In genomic region chr5:156693113-156693512, GRCh38 we compare ENCODE assay signal across 19 cellular contexts.
"Had no signal": no experiment of that assay in that cellular context is flagged by ENCODE, and none has a peak within 500 bp of the region (broad histone marks: within the 10 kb centered on the region; RNA-seq: fewer than 3 reads in every experiment).

No MANE protein-coding gene starts in this region.

- H3K4me1 ChIP-seq: suprapubic skin, thyroid gland, upper lobe of right lung, vagina had no signal

- H3K9me3 Mint-ChIP-seq: nephron progenitor cell; stimulated activated effector memory CD8-positive, alpha-beta T cell treated with anti-CD3 and anti-CD28 coated beads, Interleukin-12 subunit alpha, Interleukin-12 subunit beta, amount 100 ng/mL, for 72 hours had no signal

- FAIRE-seq: small intestine had no signal

- ATAC-seq: gastroesophageal sphincter; left colon; naive thymus-derived CD4-positive, alpha-beta T cell; stimulated activated effector memory CD8-positive, alpha-beta T cell treated with anti-CD3 and anti-CD28 coated beads, Interleukin-12 subunit alpha, Interleukin-12 subunit beta, amount 100 ng/mL, for 72 hours; stimulated activated naive CD8-positive, alpha-beta T cell treated with anti-CD3 and anti-CD28 coated beads, Interleukin-15, Interleukin-2, amounts not matched to agents 100 U/mL and 50 U/mL, for 24 hours; upper lobe of right lung had no signal

- H3K36me3 ChIP-seq: esophagus muscularis mucosa, gastroesophageal sphincter, suprapubic skin, thyroid gland, upper lobe of right lung, vagina had no signal

- H3K27ac Mint-ChIP-seq: naive thymus-derived CD4-positive, alpha-beta T cell; nephron progenitor cell; stimulated activated effector memory CD8-positive, alpha-beta T cell treated with anti-CD3 and anti-CD28 coated beads, Interleukin-12 subunit alpha, Interleukin-12 subunit beta, amount 100 ng/mL, for 72 hours had no signal

- H3K27me3 ChIP-seq: esophagus muscularis mucosa, gastroesophageal sphincter, suprapubic skin, thyroid gland, upper lobe of right lung, vagina had no signal

- H3K27ac ChIP-seq: epithelial cell of prostate, esophagus muscularis mucosa, gastroesophageal sphincter, suprapubic skin, thyroid gland, upper lobe of right lung, vagina had no signal

- DNase-seq: effector memory CD4-positive, alpha-beta T cell; glutamatergic neuron; left colon; mammary epithelial cell; naive thymus-derived CD4-positive, alpha-beta T cell; nephron progenitor cell; small intestine; stimulated activated CD4-positive, alpha-beta T cell treated with anti-CD3 and anti-CD28 coated beads, Interleukin-12 subunit alpha, Interleukin-12 subunit beta, amount 100 ng/mL, for 4 hours; stimulated activated CD4-positive, alpha-beta T cell treated with anti-CD3 and anti-CD28 coated beads, Interleukin-4, amount 100 ng/mL, for 1 hour; stimulated activated CD8-positive, alpha-beta memory T cell treated with anti-CD3 and anti-CD28 coated beads, Interleukin-4, amount 100 ng/mL, for 48 hours; stimulated activated naive CD8-positive, alpha-beta T cell treated with anti-CD3 and anti-CD28 coated beads, Interleukin-15, Interleukin-2, amounts not matched to agents 100 U/mL and 50 U/mL, for 24 hours; thyroid gland; upper lobe of right lung had no signal

- H3K4me1 Mint-ChIP-seq: stimulated activated effector memory CD8-positive, alpha-beta T cell treated with anti-CD3 and anti-CD28 coated beads, Interleukin-12 subunit alpha, Interleukin-12 subunit beta, amount 100 ng/mL, for 72 hours had no signal

- H3K36me3 Mint-ChIP-seq: naive thymus-derived CD4-positive, alpha-beta T cell; stimulated activated effector memory CD8-positive, alpha-beta T cell treated with anti-CD3 and anti-CD28 coated beads, Interleukin-12 subunit alpha, Interleukin-12 subunit beta, amount 100 ng/mL, for 72 hours had no signal

- H3K4me3 Mint-ChIP-seq: naive thymus-derived CD4-positive, alpha-beta T cell; nephron progenitor cell; stimulated activated effector memory CD8-positive, alpha-beta T cell treated with anti-CD3 and anti-CD28 coated beads, Interleukin-12 subunit alpha, Interleukin-12 subunit beta, amount 100 ng/mL, for 72 hours had no signal

- H3K9me3 ChIP-seq: esophagus muscularis mucosa, gastroesophageal sphincter, suprapubic skin, thyroid gland, upper lobe of right lung, vagina had no signal

- H3K4me3 ChIP-seq: esophagus muscularis mucosa, gastroesophageal sphincter, suprapubic skin, thyroid gland, upper lobe of right lung, vagina had no signal
